8 cellular contexts compared by ENCODE assay signal in the genomic region with DNA sequence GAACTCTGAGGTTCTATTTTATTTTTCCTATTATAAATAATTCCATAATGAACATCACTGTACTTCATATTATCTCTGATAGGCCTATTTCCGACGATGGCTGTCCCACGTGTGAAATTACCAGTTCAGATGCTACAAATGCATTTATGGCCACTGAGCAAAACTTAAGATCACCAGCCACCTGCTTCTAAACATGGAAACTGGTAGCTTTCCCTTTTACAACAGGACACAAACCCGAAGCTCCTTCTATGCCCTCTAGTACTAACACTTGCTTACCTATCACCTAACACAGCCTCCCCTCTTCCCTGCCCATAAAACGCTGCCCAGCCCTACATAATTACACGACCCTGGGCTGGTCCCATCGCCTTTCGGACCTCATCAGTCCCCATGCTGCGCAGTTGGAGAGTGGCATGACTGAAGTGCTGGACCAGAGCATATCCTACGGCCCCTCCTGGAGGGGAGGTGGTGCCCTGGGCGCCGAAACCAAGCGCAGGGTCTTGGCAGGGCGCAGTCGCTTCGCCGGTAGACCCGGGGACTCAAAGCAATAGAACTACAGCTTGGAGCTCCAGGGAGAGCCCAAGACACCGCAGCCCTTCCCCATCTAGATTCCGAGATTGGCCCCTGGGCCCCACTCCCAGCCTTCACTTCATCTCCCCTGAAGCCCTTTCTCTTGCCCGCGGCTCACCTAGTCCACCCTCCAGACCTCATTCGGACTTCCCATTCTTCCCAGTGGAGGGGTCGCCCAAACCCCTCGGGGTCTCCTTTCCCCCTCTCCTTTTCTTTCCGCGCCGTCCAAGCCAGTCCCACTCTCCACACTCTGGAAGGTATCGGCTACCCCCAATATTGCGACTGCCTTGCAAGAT. TPM values are rescaled to one million over a fixed set of nuclear protein-coding genes. Genes with fewer than 3 reads are reported as not detected.
DNase-seq lines count a peak whose midpoint lies in the region; ATAC-seq and TF ChIP-seq lines count a peak whose summit lies in the region.

No MANE protein-coding gene starts in this region.

- peaks cover 26% of the 10 kb centered on the region for H3K36me3 ChIP-seq in CD4-positive, CD25-positive, alpha-beta regulatory T cell (ENCODE audit: control insufficient read depth, insufficient read depth, low read length)
- no peaks in the 10 kb centered on the region for H3K36me3 ChIP-seq in kidney epithelial cell (ENCODE audit: control insufficient read depth, insufficient read depth, low read length)

- H3K27me3 Mint-ChIP-seq in CD4-positive, CD25-positive, alpha-beta regulatory T cell = peaks cover 4% of the 10 kb centered on the region
- H3K27me3 Mint-ChIP-seq in brain = peaks cover 4% of the 10 kb centered on the region
- H3K27me3 Mint-ChIP-seq in stimulated activated memory B cell treated with anti-CD40 and anti-IgM and Interleukin-4, amounts not matched to agents 10 μg/mL and 1 μg/mL and 100 μg/mL, for 72 hours = no peaks in the 10 kb centered on the region

- peak overlapping the region; percentile 93 for H3K4me3 ChIP-seq in CD4-positive, CD25-positive, alpha-beta regulatory T cell (ENCODE audit: low read depth, low read length)
- peak overlapping the region; percentile 60 for H3K4me3 ChIP-seq in kidney epithelial cell (ENCODE audit: low read depth, low read length)

- H3K27ac ChIP-seq in CD4-positive, CD25-positive, alpha-beta regulatory T cell (ENCODE audit: insufficient read depth, low read length, poor library complexity, severe bottlenecking) = peak overlapping the region; percentile 72

- H3K4me1 ChIP-seq in CD4-positive, CD25-positive, alpha-beta regulatory T cell (ENCODE audit: control insufficient read depth, insufficient read depth, low read length, poor library complexity, severe bottlenecking) = peaks cover 45% of the 10 kb centered on the region

- no peaks in the 10 kb centered on the region for H3K9me3 Mint-ChIP-seq in CD4-positive, CD25-positive, alpha-beta regulatory T cell
- no peaks in the 10 kb centered on the region for H3K9me3 Mint-ChIP-seq in brain
- H3K9me3 Mint-ChIP-seq in stimulated activated memory B cell treated with anti-CD40 and anti-IgM and Interleukin-4, amounts not matched to agents 10 μg/mL and 1 μg/mL and 100 μg/mL, for 72 hours = no peaks in the 10 kb centered on the region

- no peak for TF ChIP-seq CTCF in brain (conservative IDR thresholded peaks at IDR 0.05)
- TF ChIP-seq CTCF in kidney epithelial cell (IDR thresholded peaks at IDR 0.05; ENCODE audit: insufficient read depth, low read length, poor library complexity, severe bottlenecking) = no peak

- no peaks in the 10 kb centered on the region for H3K9me3 ChIP-seq in CD4-positive, CD25-positive, alpha-beta regulatory T cell (ENCODE audit: control insufficient read depth in 2 of 2, low read length in 2 of 2)

- DNase-seq in CD4-positive, CD25-positive, alpha-beta regulatory T cell = peak in 2 of 3 donors; percentile 11 to 30
- DNase-seq in RKO (ENCODE audit: low spot score) (peak; percentile 43), kidney epithelial cell (ENCODE audit: low read depth) (no peak), midbrain (lab: John Stamatoyannopoulos, UW) (no peak), MV-4-11 (lab: John Stamatoyannopoulos, UW) (no peak)

- H3K4me1 Mint-ChIP-seq in CD4-positive, CD25-positive, alpha-beta regulatory T cell = peaks cover 27 to 72% (median 49%) of the 10 kb centered on the region in 4 donors
- peaks cover 46% of the 10 kb centered on the region for H3K4me1 Mint-ChIP-seq in brain
- peaks cover 46% of the 10 kb centered on the region for H3K4me1 Mint-ChIP-seq in stimulated activated memory B cell treated with anti-CD40 and anti-IgM and Interleukin-4, amounts not matched to agents 10 μg/mL and 1 μg/mL and 100 μg/mL, for 72 hours

- peaks cover 30% of the 10 kb centered on the region for H3K36me3 Mint-ChIP-seq in CD4-positive, CD25-positive, alpha-beta regulatory T cell
- H3K36me3 Mint-ChIP-seq in brain = peaks cover 22% of the 10 kb centered on the region
- peaks cover 24% of the 10 kb centered on the region for H3K36me3 Mint-ChIP-seq in stimulated activated memory B cell treated with anti-CD40 and anti-IgM and Interleukin-4, amounts not matched to agents 10 μg/mL and 1 μg/mL and 100 μg/mL, for 72 hours

- peak overlapping the region; percentile 96 to 99 (median 96) for H3K27ac Mint-ChIP-seq in CD4-positive, CD25-positive, alpha-beta regulatory T cell
- H3K27ac Mint-ChIP-seq in brain = peak overlapping the region; percentile 76 to 95 (median 90)
- peak overlapping the region; percentile 89 for H3K27ac Mint-ChIP-seq in stimulated activated memory B cell treated with anti-CD40 and anti-IgM and Interleukin-4, amounts not matched to agents 10 μg/mL and 1 μg/mL and 100 μg/mL, for 72 hours

- H3K4me3 Mint-ChIP-seq in CD4-positive, CD25-positive, alpha-beta regulatory T cell = peak overlapping the region; percentile 99 to 100 (median 100)
- H3K4me3 Mint-ChIP-seq in brain = peak overlapping the region; percentile 96 to 98 (median 97)
- H3K4me3 Mint-ChIP-seq in stimulated activated memory B cell treated with anti-CD40 and anti-IgM and Interleukin-4, amounts not matched to agents 10 μg/mL and 1 μg/mL and 100 μg/mL, for 72 hours = peak overlapping the region; percentile 97

- no peak for ATAC-seq in CD4-positive, CD25-positive, alpha-beta regulatory T cell (ENCODE audit: low read depth in 2 of 2)
- peak; percentile 5 for ATAC-seq in GM21528 (IDR thresholded peaks at IDR 0.05; ENCODE audit: low FRiP score, unreplicated experiment)
- ATAC-seq in stimulated activated memory B cell treated with anti-CD40 and anti-IgM and Interleukin-4, amounts not matched to agents 10 μg/mL and 1 μg/mL and 100 μg/mL, for 72 hours = no peak

- H3K27me3 ChIP-seq in CD4-positive, CD25-positive, alpha-beta regulatory T cell (ENCODE audit: control insufficient read depth, insufficient read depth, low read length) = no peaks in the 10 kb centered on the region
- H3K27me3 ChIP-seq in kidney epithelial cell (ENCODE audit: control insufficient read depth, insufficient read depth, low read length) = no peaks in the 10 kb centered on the region

RNA-seq across cellular contexts. Expression of gene SAP30L, which starts 1.0 kb away (rescaled TPM):
- 54.9 TPM for total RNA-seq in CD4-positive, CD25-positive, alpha-beta regulatory T cell
- polyA plus RNA-seq in CD4-positive, CD25-positive, alpha-beta regulatory T cell = 10 to 100 TPM; 30.9 to 47.3 (median 36.5) TPM
- polyA plus RNA-seq in brain (ENCODE audit: insufficient read depth, low read depth, low replicate concordance) = 25.3 TPM
- total RNA-seq in kidney epithelial cell = 30.8 and 31.9 TPM in 2 replicates

RNA-seq across cellular contexts. Expression of gene HAND1, which starts 33.2 kb away (rescaled TPM):
- not detected for total RNA-seq in CD4-positive, CD25-positive, alpha-beta regulatory T cell
- polyA plus RNA-seq in CD4-positive, CD25-positive, alpha-beta regulatory T cell = not detected
- not detected for polyA plus RNA-seq in brain (ENCODE audit: insufficient read depth, low read depth, low replicate concordance)
- total RNA-seq in kidney epithelial cell = not detected in 2 replicates

Comparison
In these comparisons a context has a peak if more than half of its experiments do, and no peak if none do; other contexts are left out.
1. DNase-seq: peak in CD4-positive, CD25-positive, alpha-beta regulatory T cell (2 of 3) and RKO (single experiment); none in kidney epithelial cell (single experiment), midbrain (single experiment) and MV-4-11 (single experiment).
2. Peak in every context shown above with its lines, with median percentiles within 50 percentile points of each other: H3K27ac Mint-ChIP-seq and H3K4me3 Mint-ChIP-seq.